ENCODE assay signal across 10 cellular contexts in the genomic region with DNA sequence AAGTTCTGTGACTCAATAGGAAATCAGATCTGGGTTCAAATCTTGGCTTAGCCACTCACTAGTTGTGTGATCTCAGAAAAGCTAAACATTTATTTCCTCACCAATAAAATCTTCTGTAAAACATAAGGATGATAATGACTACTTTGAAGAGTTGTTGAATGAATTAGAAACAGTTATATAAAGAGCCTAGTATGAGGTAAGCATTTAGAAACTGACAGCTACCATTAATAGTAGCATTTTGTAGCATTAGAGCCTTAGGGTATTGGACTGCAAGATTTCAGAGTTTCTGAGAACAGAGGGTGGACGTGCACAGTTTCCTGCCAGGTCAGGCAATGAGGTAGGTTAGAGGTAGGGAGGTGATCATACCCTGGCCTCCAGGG.
DNase-seq lines count a peak whose midpoint lies in the region; ATAC-seq lines count a peak whose summit lies in the region.
"Had no signal": no experiment of that assay in that cellular context is flagged by ENCODE, and none has a peak within 500 bp of the region (broad histone marks: within the 10 kb centered on the region; RNA-seq: fewer than 3 reads in every experiment).

No MANE protein-coding gene starts in this region.

- DNase-seq in trophoblast cell (no peak), NCI-H2227 (lab: John Stamatoyannopoulos, UW; ENCODE audit: unreplicated experiment) (no peak), middle frontal gyrus (ENCODE audit: extremely low spot score, low spot score) (no peak)
- no peak for DNase-seq in stimulated activated CD4-positive, alpha-beta T cell treated with anti-CD3 and anti-CD28 coated beads, Interleukin-15, amount 100 ng/mL, for 24 hours
- DNase-seq: activated CD8-positive, alpha-beta T cell treated with anti-CD3 and anti-CD28 coated beads, Interleukin-2, amount 10 ng/mL, durations not matched to agents 7 days and 5 days; head of caudate nucleus had no signal

- peaks cover 40% of the 10 kb centered on the region for H3K79me1 ChIP-seq in trophoblast cell (ENCODE audit: low read length)

- H3K4me1 ChIP-seq in trophoblast cell (ENCODE audit: control insufficient read depth in 1 of 2, insufficient read depth in 2 of 2, low read length in 2 of 2), result peaks cover 10 to 13% of the 10 kb centered on the region in 2 experiments

- H3K4me3 ChIP-seq in trophoblast cell (ENCODE audit: low read depth, low read length), result no peak overlapping the region

- no peak overlapping the region for H3K4me2 ChIP-seq in trophoblast cell (ENCODE audit: low read length)

- H2BK12ac ChIP-seq in trophoblast cell (ENCODE audit: low read length), result peak overlapping the region; percentile 83

- H2AFZ ChIP-seq in trophoblast cell (ENCODE audit: insufficient read depth, low read length, poor library complexity), result no peak overlapping the region

- H4K8ac ChIP-seq in trophoblast cell (ENCODE audit: low read depth, low read length), result peak overlapping the region; percentile 75

- H3K14ac ChIP-seq in trophoblast cell (ENCODE audit: low read length), result peak overlapping the region; percentile 74

- peak overlapping the region; percentile 68 for H3K4ac ChIP-seq in trophoblast cell (ENCODE audit: low read depth, low read length)

- no CpG with 5 or more reads among the region's 1 CpG for WGBS in trophoblast cell (ENCODE audit: extremely low coverage, insufficient coverage, insufficient read length)

- H4K12ac ChIP-seq in trophoblast cell (ENCODE audit: low read depth, low read length), result no peak overlapping the region

- peak overlapping the region; percentile 76 for H3K18ac ChIP-seq in trophoblast cell (ENCODE audit: low read length)

- H2BK120ac ChIP-seq in trophoblast cell (ENCODE audit: insufficient read depth, low read length, poor library complexity), result peak overlapping the region; percentile 82

- H3K9ac ChIP-seq in trophoblast cell (ENCODE audit: low read length), result no peak overlapping the region

- no peaks in the 10 kb centered on the region for H3K27me3 ChIP-seq in trophoblast cell (ENCODE audit: insufficient read depth, low read length)

- no peaks in the 10 kb centered on the region for H3K9me3 ChIP-seq in trophoblast cell (ENCODE audit: insufficient read depth, low read depth, low read length)

- peak overlapping the region; percentile 96 for H4K91ac ChIP-seq in trophoblast cell (ENCODE audit: low read depth, low read length)

- H2AK5ac ChIP-seq in trophoblast cell (ENCODE audit: low read length), result peak overlapping the region; percentile 75

- H3K79me2 ChIP-seq in trophoblast cell (ENCODE audit: control insufficient read depth, insufficient read depth, low read length, poor library complexity), result peaks cover 3% of the 10 kb centered on the region

- no peaks in the 10 kb centered on the region for H3K36me3 ChIP-seq in trophoblast cell (ENCODE audit: control insufficient read depth in 1 of 2, insufficient read depth in 2 of 2, low read length in 2 of 2)

- peak overlapping the region; percentile 89 for H3K27ac ChIP-seq in trophoblast cell (ENCODE audit: low read depth, low read length)

- ATAC-seq in GM18909 (IDR thresholded peaks at IDR 0.05; ENCODE audit: poor library complexity, unreplicated experiment), result peak; percentile 28
- peak; percentile 46 for ATAC-seq in GM21786 (IDR thresholded peaks at IDR 0.05; ENCODE audit: unreplicated experiment)
- ATAC-seq in HG03139 (IDR thresholded peaks at IDR 0.05; ENCODE audit: unreplicated experiment), result peak; percentile 28
- ATAC-seq in HG03521 (IDR thresholded peaks at IDR 0.05; ENCODE audit: unreplicated experiment), result no peak
- ATAC-seq: activated CD8-positive, alpha-beta T cell treated with anti-CD3 and anti-CD28 coated beads, Interleukin-2, amount 10 ng/mL, durations not matched to agents 7 days and 5 days had no signal

- H2BK5ac ChIP-seq in trophoblast cell (ENCODE audit: low read depth, low read length, poor library complexity), result peak overlapping the region; percentile 74

- no peak overlapping the region for H3K23ac ChIP-seq in trophoblast cell (ENCODE audit: low read length)
